In the genomic region with DNA sequence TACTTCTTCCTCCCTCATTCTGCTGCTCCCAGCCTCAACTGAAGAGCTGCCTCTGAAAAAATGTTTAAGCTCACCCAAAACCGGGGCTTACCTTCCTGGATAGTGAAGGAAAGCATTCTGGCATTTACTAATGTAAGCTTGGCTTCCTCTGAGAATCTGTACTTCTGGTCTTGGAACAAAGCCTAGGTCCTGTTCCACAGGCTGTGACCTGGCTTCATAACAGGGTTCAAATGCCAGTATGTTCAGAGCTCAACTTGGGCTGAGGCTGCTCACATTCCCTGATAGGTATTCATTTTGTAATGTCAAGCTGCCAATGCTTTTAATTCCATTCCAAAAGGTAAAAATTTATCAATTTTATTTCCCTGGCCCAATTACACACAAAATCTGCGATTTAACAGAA, we compare ENCODE assay signal across 1 cellular context.
TF ChIP-seq lines count a peak whose summit lies in the region.

No MANE protein-coding gene starts in this region.

TF ChIP-seq in H1, 55 proteins besides CTCF, POLR2A, EP300 and RAD21 (continued from another document):
- TF ChIP-seq JUN (IDR thresholded peaks at IDR 0.05; ENCODE audit: low read depth, low read length) (no peak), CHD2 (IDR thresholded peaks at IDR 0.05; ENCODE audit: low read length) (no peak), BACH1 (IDR thresholded peaks at IDR 0.05; ENCODE audit: low read length) (no peak), SP4 (IDR thresholded peaks at IDR 0.05; ENCODE audit: low read length) (no peak), GTF2F1 (IDR thresholded peaks at IDR 0.05; ENCODE audit: borderline replicate concordance, low read depth, low read length) (no peak), GABPA (IDR thresholded peaks at IDR 0.05; ENCODE audit: borderline replicate concordance, insufficient read depth, low read length) (no peak), BRCA1 (IDR thresholded peaks at IDR 0.05; ENCODE audit: low read depth, low read length) (no peak), KDM1A (IDR thresholded peaks at IDR 0.05; ENCODE audit: borderline replicate concordance, low read length) (no peak), HDAC2 (IDR thresholded peaks at IDR 0.05; ENCODE audit: borderline replicate concordance in 1 of 2, low read depth in 2 of 2, low read length in 2 of 2) (no peak)
